In genomic region chr11:76237914-76238313, GRCh38 we compare ENCODE assay signal across 1 cellular context.
TF ChIP-seq lines count a peak whose summit lies in the region.

No MANE protein-coding gene starts in this region.

TF ChIP-seq in HepG2, 621 proteins besides CTCF, POLR2A, EP300 and RAD21 (continued from another document and continues in another):
- TF ChIP-seq SNAPC4 (CRISPR knock-in tag; IDR thresholded peaks at IDR 0.05): no peak
- TF ChIP-seq GABPA (IDR thresholded peaks at IDR 0.05; ENCODE audit: low read depth, low read length): no peak
- TF ChIP-seq GABPA (CRISPR knock-in tag; IDR thresholded peaks at IDR 0.05; ENCODE audit: low read depth): no peak; the same call in 1 of the 2 replicates
- peak in 1 of 2 experiments; percentile 54; a peak in 1 of 4 replicates for TF ChIP-seq HMGXB4 (CRISPR knock-in tag; IDR thresholded peaks at IDR 0.05; ENCODE audit: borderline replicate concordance in 1 of 2, low read depth in 1 of 2)
- no peak for TF ChIP-seq TBX2 (CRISPR knock-in tag; IDR thresholded peaks at IDR 0.05; ENCODE audit: borderline replicate concordance)
- TF ChIP-seq HOXA5 (CRISPR knock-in tag; IDR thresholded peaks at IDR 0.05): no peak
- TF ChIP-seq FOXO1 (CRISPR knock-in tag; IDR thresholded peaks at IDR 0.05): no peak
- TF ChIP-seq ZNF775 (CRISPR knock-in tag; IDR thresholded peaks at IDR 0.05; ENCODE audit: borderline replicate concordance): no peak
- TF ChIP-seq ZNF570 (CRISPR knock-in tag; IDR thresholded peaks at IDR 0.05; ENCODE audit: borderline replicate concordance): no peak
- TF ChIP-seq ZBTB34 (CRISPR knock-in tag; IDR thresholded peaks at IDR 0.05): no peak
- no peak for TF ChIP-seq NFE2 (CRISPR knock-in tag; IDR thresholded peaks at IDR 0.05)
- TF ChIP-seq ZNF569 (CRISPR knock-in tag; IDR thresholded peaks at IDR 0.05; ENCODE audit: borderline replicate concordance): no peak
- TF ChIP-seq SMARCE1 (IDR thresholded peaks at IDR 0.05; ENCODE audit: borderline replicate concordance): no peak
- no peak for TF ChIP-seq FOXC1 (CRISPR knock-in tag; IDR thresholded peaks at IDR 0.05; ENCODE audit: borderline replicate concordance)
- TF ChIP-seq ZNF780A (CRISPR knock-in tag; IDR thresholded peaks at IDR 0.05): no peak
- TF ChIP-seq ZNF12 (CRISPR knock-in tag; IDR thresholded peaks at IDR 0.05): no peak
- TF ChIP-seq MAFK (conservative IDR thresholded peaks at IDR 0.05 in 1 of 2, IDR thresholded peaks at IDR 0.05 in 1 of 2; ENCODE audit: low read length in 2 of 2): no peak
- TF ChIP-seq ZNF776 (CRISPR knock-in tag; IDR thresholded peaks at IDR 0.05): no peak
- peak; percentile 17 for TF ChIP-seq TEAD3 (CRISPR knock-in tag; optimal IDR thresholded peaks at IDR 0.05; ENCODE audit: borderline replicate concordance)
- no peak for TF ChIP-seq ZZZ3 (CRISPR knock-in tag; IDR thresholded peaks at IDR 0.05; ENCODE audit: borderline replicate concordance)
- 0 out of 2 replicates have a peak, but pooled peaks have one; percentile 33 for TF ChIP-seq ELF3 (CRISPR knock-in tag; IDR thresholded peaks at IDR 0.05)
- 0 out of 2 replicates have a peak, but pooled peaks have one; percentile 19 for TF ChIP-seq ELF1 (CRISPR knock-in tag; IDR thresholded peaks at IDR 0.05)
- no peak for TF ChIP-seq ZNF800 (CRISPR knock-in tag; IDR thresholded peaks at IDR 0.05)
- TF ChIP-seq ZNF235 (CRISPR knock-in tag; IDR thresholded peaks at IDR 0.05; ENCODE audit: borderline replicate concordance): no peak
- no peak for TF ChIP-seq HNRNPH1 (optimal IDR thresholded peaks at IDR 0.05; ENCODE audit: low read depth, low read length)
- no peak for TF ChIP-seq ATF2 (CRISPR knock-in tag; IDR thresholded peaks at IDR 0.05)
- TF ChIP-seq ZNF253 (CRISPR knock-in tag; IDR thresholded peaks at IDR 0.05; ENCODE audit: borderline replicate concordance): no peak
- no peak for TF ChIP-seq ZNF614 (CRISPR knock-in tag; IDR thresholded peaks at IDR 0.05; ENCODE audit: borderline replicate concordance)
- no peak for TF ChIP-seq ZNF335 (CRISPR knock-in tag; IDR thresholded peaks at IDR 0.05)
- TF ChIP-seq REXO4 (CRISPR knock-in tag; IDR thresholded peaks at IDR 0.05; ENCODE audit: borderline replicate concordance): no peak
- peak; percentile 63; the same call in 1 of the 2 replicates for TF ChIP-seq ADNP (CRISPR knock-in tag; IDR thresholded peaks at IDR 0.05)
- peak; percentile 85 for TF ChIP-seq ZMYM3 (CRISPR knock-in tag; IDR thresholded peaks at IDR 0.05)
- TF ChIP-seq ZSCAN22 (CRISPR knock-in tag; IDR thresholded peaks at IDR 0.05): no peak
- TF ChIP-seq KDM5A (IDR thresholded peaks at IDR 0.05; ENCODE audit: borderline replicate concordance, low read length): no peak
- no peak for TF ChIP-seq ZBTB21 (CRISPR knock-in tag; IDR thresholded peaks at IDR 0.05)
- no peak for TF ChIP-seq SAFB2 (CRISPR knock-in tag; IDR thresholded peaks at IDR 0.05; ENCODE audit: borderline replicate concordance, low read depth)
- TF ChIP-seq SP4 (CRISPR knock-in tag; IDR thresholded peaks at IDR 0.05): no peak
- no peak for TF ChIP-seq ZNF580 (CRISPR knock-in tag; IDR thresholded peaks at IDR 0.05; ENCODE audit: borderline replicate concordance, low read depth)
- TF ChIP-seq TCF7 (IDR thresholded peaks at IDR 0.05; ENCODE audit: low read depth): no peak
- no peak for TF ChIP-seq ZSCAN20 (CRISPR knock-in tag; IDR thresholded peaks at IDR 0.05; ENCODE audit: borderline replicate concordance)
- TF ChIP-seq UBTF (CRISPR knock-in tag; IDR thresholded peaks at IDR 0.05): no peak
- peak; percentile 39 for TF ChIP-seq STAG1 (CRISPR knock-in tag; IDR thresholded peaks at IDR 0.05)
- TF ChIP-seq SMC3 (IDR thresholded peaks at IDR 0.05; ENCODE audit: low read length): peak; percentile 34; the same call in 1 of the 2 replicates
- TF ChIP-seq ZNF672 (CRISPR knock-in tag; IDR thresholded peaks at IDR 0.05): no peak
- no peak for TF ChIP-seq MATR3 (CRISPR knock-in tag; IDR thresholded peaks at IDR 0.05)
- TF ChIP-seq PRPF4 (IDR thresholded peaks at IDR 0.05; ENCODE audit: low read depth, low read length, poor library complexity, severe bottlenecking): no peak
- TF ChIP-seq GABPB1 (CRISPR knock-in tag; IDR thresholded peaks at IDR 0.05): peak; percentile 40
- no peak for TF ChIP-seq KDM5B (CRISPR knock-in tag; IDR thresholded peaks at IDR 0.05; ENCODE audit: borderline replicate concordance)
- TF ChIP-seq ZFP91 (CRISPR knock-in tag; IDR thresholded peaks at IDR 0.05; ENCODE audit: borderline replicate concordance): no peak
- no peak for TF ChIP-seq ZNF234 (CRISPR knock-in tag; conservative IDR thresholded peaks at IDR 0.05)
- TF ChIP-seq ELF4 (CRISPR knock-in tag; IDR thresholded peaks at IDR 0.05; ENCODE audit: borderline replicate concordance): no peak
- no peak for TF ChIP-seq RAD51 (IDR thresholded peaks at IDR 0.05; ENCODE audit: borderline replicate concordance)
- no peak for TF ChIP-seq SALL1 (CRISPR knock-in tag; IDR thresholded peaks at IDR 0.05)
- peak; percentile 30; the same call in 1 of the 2 replicates for TF ChIP-seq HDAC2 (CRISPR knock-in tag; IDR thresholded peaks at IDR 0.05)
- no peak for TF ChIP-seq MED13 (CRISPR knock-in tag; IDR thresholded peaks at IDR 0.05)
- no peak for TF ChIP-seq ZSCAN9 (CRISPR knock-in tag; IDR thresholded peaks at IDR 0.05; ENCODE audit: borderline replicate concordance)
- TF ChIP-seq ZNF703 (CRISPR knock-in tag; IDR thresholded peaks at IDR 0.05; ENCODE audit: borderline replicate concordance): no peak
